Comparison of ENCODE assay signal across 8 cellular contexts in the genomic region with DNA sequence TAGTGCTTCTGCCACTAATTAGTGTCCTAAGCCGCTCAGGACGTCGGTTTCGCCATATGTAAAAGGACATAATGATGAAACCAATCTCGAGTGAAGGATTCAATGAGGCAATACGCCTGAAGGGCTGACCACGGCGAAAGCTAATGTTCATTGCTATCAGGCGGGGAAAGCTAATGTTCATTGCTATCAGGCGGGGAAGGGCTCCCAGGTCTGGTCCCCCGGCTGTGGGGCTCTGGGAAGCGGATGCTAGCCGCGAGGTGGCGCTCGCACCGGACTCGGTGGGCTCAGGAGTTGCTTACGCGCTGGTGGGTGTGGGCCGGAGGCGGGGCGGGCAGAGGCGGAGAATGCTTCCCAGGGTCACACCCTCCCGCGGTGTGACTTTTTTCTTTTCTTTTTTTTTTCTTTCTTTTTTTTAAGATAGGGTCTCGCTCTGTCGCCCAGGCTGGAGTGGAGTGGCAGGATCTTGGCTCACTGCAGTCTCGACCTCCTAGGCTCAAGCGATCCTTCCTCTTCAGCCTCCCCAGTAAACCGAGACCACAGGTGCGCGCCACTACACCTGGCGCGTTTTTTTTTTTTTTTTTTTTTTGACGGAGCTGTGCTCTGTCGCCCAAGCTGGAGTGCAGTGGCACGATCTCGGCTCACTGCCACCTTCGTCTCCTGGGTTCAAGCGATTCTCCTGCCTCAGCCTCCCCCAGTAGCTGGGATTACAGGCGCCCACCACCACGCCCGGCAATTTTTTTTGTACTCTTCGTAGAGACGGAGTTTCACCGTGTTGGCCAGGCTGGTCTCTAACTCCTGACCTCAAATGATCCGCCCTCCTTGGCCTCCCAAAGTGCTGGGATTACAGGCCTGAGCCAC.
DNase-seq lines count a peak whose midpoint lies in the region; ATAC-seq and TF ChIP-seq lines count a peak whose summit lies in the region.

No MANE protein-coding gene starts in this region.

- H3K4me1 ChIP-seq in DOHH2 (ENCODE audit: control insufficient read depth, low read length): 0 out of 2 replicates have a peak, but pooled peaks cover 3% of the 10 kb centered on the region

- no peaks in the 10 kb centered on the region for H3K9me2 ChIP-seq in DOHH2 (replicated peaks; ENCODE audit: control insufficient read depth, low read length)

- no peaks in the 10 kb centered on the region for H3K36me3 ChIP-seq in DOHH2 (ENCODE audit: control insufficient read depth, low read length)

- no peaks in the 10 kb centered on the region for H3F3A ChIP-seq in DOHH2 (ENCODE audit: control insufficient read depth, insufficient read depth)

- H3K27me3 ChIP-seq in DOHH2 (ENCODE audit: control insufficient read depth, low read length): peaks cover 31% of the 10 kb centered on the region

- H4K20me1 ChIP-seq in DOHH2 (ENCODE audit: control insufficient read depth, insufficient read depth, low read depth, low read length): 0 out of 2 replicates have a peak, but pooled peaks cover 3% of the 10 kb centered on the region

- H3K4me2 ChIP-seq in DOHH2 (ENCODE audit: low read length): peak overlapping the region; percentile 35

- H3K27ac ChIP-seq in DOHH2 (ENCODE audit: low read depth, low read length): no peak overlapping the region

- peak; percentile 84 for TF ChIP-seq CTCF in DOHH2 (IDR thresholded peaks at IDR 0.05; ENCODE audit: low read depth, low read length, poor library complexity, severe bottlenecking)
- peak; percentile 90 for TF ChIP-seq CTCF in choroid plexus epithelial cell (conservative IDR thresholded peaks at IDR 0.05; ENCODE audit: low read depth, low read length)

- H3K4me3 ChIP-seq in DOHH2 (ENCODE audit: low read length) (no peak overlapping the region), choroid plexus epithelial cell (ENCODE audit: low read depth, low read length) (peak overlapping the region; percentile 36)

- ATAC-seq in HG03039 (IDR thresholded peaks at IDR 0.05; ENCODE audit: unreplicated experiment) (peak; percentile 53), GM19351 (IDR thresholded peaks at IDR 0.05; ENCODE audit: unreplicated experiment) (no peak)

- no peaks in the 10 kb centered on the region for H3K9me3 ChIP-seq in DOHH2 (ENCODE audit: control insufficient read depth, insufficient read depth, low read length)

- no peaks in the 10 kb centered on the region for H3K79me2 ChIP-seq in DOHH2 (ENCODE audit: control insufficient read depth, low read length)

- DNase-seq in NCI-H345 treated with DMSO at 0.1 percent for 48 hours (lab: John Stamatoyannopoulos, UW; ENCODE audit: unreplicated experiment): peak; percentile 61
- DNase-seq in activated CD4-positive, alpha-beta T cell treated with anti-CD3 and anti-CD28 coated beads for 4 hours: peak; percentile 85 to 87
- DNase-seq in choroid plexus epithelial cell (ENCODE audit: low read depth): peak; percentile 92
- peak; percentile 97 for DNase-seq in left kidney (ENCODE audit: low read depth, low spot score)
- peak; percentile 89 to 91 for DNase-seq in stimulated activated CD4-positive, alpha-beta T cell treated with anti-CD3 and anti-CD28 coated beads, Interleukin-2, amount 100 ng/mL, for 48 hours
